8 cellular contexts compared by ENCODE assay signal in the genomic region with DNA sequence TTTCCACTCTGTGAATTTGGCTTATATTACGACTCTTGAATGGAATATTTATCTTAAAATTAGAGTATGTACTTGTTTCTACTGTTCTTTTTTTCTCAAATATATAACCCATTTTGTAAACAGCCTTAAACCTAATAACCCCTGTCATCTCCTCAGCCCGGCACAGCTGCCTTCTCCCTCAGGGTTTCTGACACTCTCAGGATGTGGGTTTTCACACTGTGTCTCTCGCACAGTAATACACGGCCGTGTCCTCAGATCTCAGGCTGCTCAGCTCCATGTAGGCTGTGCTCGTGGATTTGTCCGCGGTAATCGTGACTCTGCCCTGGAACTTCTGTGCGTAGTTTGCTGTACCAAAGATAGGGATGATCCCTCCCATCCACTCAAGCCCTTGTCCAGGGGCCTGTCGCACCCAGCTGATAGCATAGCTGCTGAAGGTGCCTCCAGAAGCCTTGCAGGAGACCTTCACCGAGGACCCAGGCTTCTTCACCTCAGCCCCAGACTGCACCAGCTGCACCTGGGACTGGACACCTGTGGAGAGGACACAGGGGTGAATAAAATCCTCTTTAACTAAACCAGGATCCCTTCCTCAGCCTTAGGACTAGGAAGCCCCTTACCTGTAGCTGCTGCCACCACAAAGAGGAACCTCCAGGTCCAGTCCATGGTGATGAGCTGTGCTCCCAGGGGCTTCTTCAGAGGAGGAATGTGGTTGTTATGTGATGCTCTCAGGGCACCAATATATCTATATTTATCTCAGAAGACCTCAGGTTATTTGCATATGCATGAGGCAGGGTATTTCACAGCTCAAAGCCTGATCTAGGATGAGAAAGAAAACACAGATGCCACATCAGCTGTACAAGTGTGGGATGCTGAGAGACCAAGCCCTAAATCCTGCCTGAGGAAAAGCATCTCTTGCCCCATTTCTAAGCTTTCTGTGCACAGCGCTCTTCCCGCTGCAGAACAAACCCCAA.
DNase-seq lines count a peak whose midpoint lies in the region; ATAC-seq and TF ChIP-seq lines count a peak whose summit lies in the region.
"Not testable (repeated sequence)": the region's sequence is repeated elsewhere in the genome, so short reads cannot be mapped to it uniquely, and the experiment has no call there.

No MANE protein-coding gene starts in this region.

- not testable (repeated sequence) for H3K79me2 ChIP-seq in Loucy (ENCODE audit: insufficient read depth, low read length)

- not testable (repeated sequence) for H3K27me3 Mint-ChIP-seq in CD4-positive, alpha-beta T cell; natural killer cell treated with Interleukin-12 subunit alpha and Interleukin-12 subunit beta and Interleukin-15 and Interleukin-18, amount 100 ng/mL, for 72 hours

- H3K4me2 ChIP-seq in Loucy (ENCODE audit: low read depth, low read length, poor library complexity, severe bottlenecking): peak overlapping the region; percentile 55

- H3K27me3 ChIP-seq in CD4-positive, alpha-beta T cell (ENCODE audit: control insufficient read depth, insufficient read depth, low read length); Loucy (ENCODE audit: insufficient read depth, low read length, poor library complexity, severe bottlenecking): not testable (repeated sequence)

- not testable (repeated sequence) for H4K20me1 ChIP-seq in Loucy (ENCODE audit: insufficient read depth, low read length, poor library complexity, severe bottlenecking)

- peaks cover 28% of the 10 kb centered on the region for H3K4me1 Mint-ChIP-seq in CD4-positive, alpha-beta T cell (ENCODE audit: low read depth)
- peaks cover 3 to 32% of the 10 kb centered on the region in 2 donors for H3K4me1 Mint-ChIP-seq in natural killer cell treated with Interleukin-12 subunit alpha and Interleukin-12 subunit beta and Interleukin-15 and Interleukin-18, amount 100 ng/mL, for 72 hours (ENCODE audit: low read depth in 2 of 2)

- not testable (repeated sequence) for H3K9me2 ChIP-seq in Loucy (replicated peaks; ENCODE audit: low read depth, low read length)

- H3K4me3 ChIP-seq in Loucy (ENCODE audit: low read length, poor library complexity, severe bottlenecking): peak overlapping the region; percentile 36

- H3K36me3 ChIP-seq in Loucy (ENCODE audit: insufficient read depth, low read length): not testable (repeated sequence)

- ATAC-seq in CD4-positive, alpha-beta T cell (ENCODE audit: poor library complexity): peak; percentile 59
- ATAC-seq in GM18909 (IDR thresholded peaks at IDR 0.05; ENCODE audit: poor library complexity, unreplicated experiment): peak; percentile 55
- peak; percentile 73 for ATAC-seq in GM21447 (IDR thresholded peaks at IDR 0.05; ENCODE audit: unreplicated experiment)
- ATAC-seq in HG02973 (IDR thresholded peaks at IDR 0.05; ENCODE audit: unreplicated experiment): peak; percentile 44
- ATAC-seq in activated naive CD4-positive, alpha-beta T cell treated with anti-CD3 and anti-CD28 coated beads, Interleukin-2, amount 50 U/mL, for 72 hours: peak; percentile 52 to 53
- peak; percentile 80 to 86 for ATAC-seq in natural killer cell treated with Interleukin-12 subunit alpha and Interleukin-12 subunit beta and Interleukin-15 and Interleukin-18, amount 100 ng/mL, for 72 hours

- H3K36me3 Mint-ChIP-seq in CD4-positive, alpha-beta T cell (ENCODE audit: low read depth); activated naive CD4-positive, alpha-beta T cell treated with anti-CD3 and anti-CD28 coated beads, Interleukin-2, amount 50 U/mL, for 72 hours; natural killer cell treated with Interleukin-12 subunit alpha and Interleukin-12 subunit beta and Interleukin-15 and Interleukin-18, amount 100 ng/mL, for 72 hours: not testable (repeated sequence)

- intact Hi-C loops in CD4-positive, alpha-beta T cell (cut with DNase I, micrococcal nuclease): loop anchor here (5.0 to 10.0 kb wide), 3 partner anchors 50 to 53 kb away; no protein-coding TSS in a partner anchor

- peaks cover 60% of the 10 kb centered on the region for H3K4me1 ChIP-seq in Loucy (ENCODE audit: insufficient read depth, low read length, poor library complexity, severe bottlenecking)

- not testable (repeated sequence) for TF ChIP-seq CTCF in CD4-positive, alpha-beta T cell (IDR thresholded peaks at IDR 0.05); Loucy (conservative IDR thresholded peaks at IDR 0.05; ENCODE audit: low read length)

- H3K9me3 ChIP-seq in CD4-positive, alpha-beta T cell (ENCODE audit: control insufficient read depth, low read length); Loucy (ENCODE audit: insufficient read depth, low read depth, low read length): not testable (repeated sequence)

- CTCF ChIA-PET in CD4-positive, alpha-beta T cell (lab: Charles Lee): not testable (repeated sequence)

- not testable (repeated sequence) for H3K27ac ChIP-seq in CD4-positive, alpha-beta T cell (ENCODE audit: low read depth, low read length)

- not testable (repeated sequence) for H3F3A ChIP-seq in Loucy (ENCODE audit: low read depth)

- H2AFZ ChIP-seq in Loucy (ENCODE audit: low read length): not testable (repeated sequence)

- H3K4me3 Mint-ChIP-seq in CD4-positive, alpha-beta T cell: not testable (repeated sequence)
- H3K4me3 Mint-ChIP-seq in natural killer cell treated with Interleukin-12 subunit alpha and Interleukin-12 subunit beta and Interleukin-15 and Interleukin-18, amount 100 ng/mL, for 72 hours: peak overlapping the region; percentile 12

- not testable (repeated sequence) for H3K9me3 Mint-ChIP-seq in CD4-positive, alpha-beta T cell; activated naive CD4-positive, alpha-beta T cell treated with anti-CD3 and anti-CD28 coated beads, Interleukin-2, amount 50 U/mL, for 72 hours; natural killer cell treated with Interleukin-12 subunit alpha and Interleukin-12 subunit beta and Interleukin-15 and Interleukin-18, amount 100 ng/mL, for 72 hours

- DNase-seq in CD4-positive, alpha-beta T cell: peak in 2 of 10 experiments; percentile 28 to 41
- peak; percentile 66 for DNase-seq in activated CD8-positive, alpha-beta memory T cell treated with anti-CD3 and anti-CD28 coated beads for 24 hours
- DNase-seq in activated naive CD4-positive, alpha-beta T cell treated with anti-CD3 and anti-CD28 coated beads, Interleukin-2, amount 50 U/mL, for 72 hours (ENCODE audit: low spot score in 2 of 2); natural killer cell treated with Interleukin-12 subunit alpha and Interleukin-12 subunit beta and Interleukin-15 and Interleukin-18, amount 100 ng/mL, for 72 hours (ENCODE audit: low spot score): not testable (repeated sequence)

- POLR2A ChIA-PET in CD4-positive, alpha-beta T cell (lab: Charles Lee): not testable (repeated sequence)

- not testable (repeated sequence) for H3K27ac Mint-ChIP-seq in CD4-positive, alpha-beta T cell; activated naive CD4-positive, alpha-beta T cell treated with anti-CD3 and anti-CD28 coated beads, Interleukin-2, amount 50 U/mL, for 72 hours; natural killer cell treated with Interleukin-12 subunit alpha and Interleukin-12 subunit beta and Interleukin-15 and Interleukin-18, amount 100 ng/mL, for 72 hours

- not testable (repeated sequence) for H3K9ac ChIP-seq in Loucy (ENCODE audit: low read depth, low read length, poor library complexity, severe bottlenecking)
